In the genomic region with DNA sequence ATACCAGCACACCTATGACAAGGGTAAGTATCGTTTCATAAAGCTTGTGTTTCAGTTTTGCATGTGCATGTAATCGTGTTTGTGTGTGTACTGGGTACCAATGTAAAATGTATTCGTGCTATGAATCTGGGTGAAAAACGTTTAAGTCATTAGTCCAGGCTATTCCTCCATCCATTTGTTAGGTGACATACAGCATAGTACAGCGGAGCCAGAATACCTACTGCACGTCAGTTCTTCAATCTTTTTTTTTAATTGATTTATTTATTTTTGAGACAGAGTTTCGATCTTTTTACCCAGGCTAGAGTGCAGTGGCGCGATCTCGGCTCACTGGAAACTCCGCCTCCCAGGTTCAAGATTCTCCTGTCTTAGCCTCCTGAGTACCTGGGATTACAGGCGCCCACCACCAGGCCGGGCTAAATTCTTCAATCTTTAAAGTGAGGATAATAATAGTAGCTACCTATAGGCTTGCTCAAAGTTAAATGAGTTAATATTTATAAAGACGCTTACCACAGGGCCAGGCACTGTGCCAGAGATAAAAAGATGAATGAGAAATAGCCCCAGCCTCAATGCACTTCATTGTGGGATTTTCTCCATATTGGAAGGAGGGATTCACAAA, we compare ENCODE assay signal across 8 cellular contexts. TPM values are rescaled to one million over a fixed set of nuclear protein-coding genes. Genes with fewer than 3 reads are reported as not detected.
A peak's percentile ranks its signal among the peaks of the same experiment; 100 is the strongest.
DNase-seq lines count a peak whose midpoint lies in the region; ATAC-seq, FAIRE-seq and TF ChIP-seq lines count a peak whose summit lies in the region.

No MANE protein-coding gene starts in this region.

- H3K4me3 ChIP-seq in BE2C (ENCODE audit: low read depth, low read length), result peak overlapping the region; percentile 55
- peak overlapping the region; percentile 75 to 86 for H3K4me3 ChIP-seq in left lung
- peak overlapping the region; percentile 64 to 89 (median 79) for H3K4me3 ChIP-seq in tibial nerve

- H3K9me3 ChIP-seq in BE2C (no peaks in the 10 kb centered on the region), left lung (no peaks in the 10 kb centered on the region), tibial nerve (no peaks in the 10 kb centered on the region)

- H3K4me3 Mint-ChIP-seq in HFFc6, result peak overlapping the region; percentile 99
- peak overlapping the region; percentile 93 for H3K4me3 Mint-ChIP-seq in activated naive CD8-positive, alpha-beta T cell treated with anti-CD3 and anti-CD28 coated beads, Interleukin-2, amount 10 ng/mL, durations not matched to agents 7 days and 5 days

- H3K4me1 ChIP-seq in BE2C (no peaks in the 10 kb centered on the region; the same call in 1 of the 2 replicates), left lung (peaks cover 13 to 24% of the 10 kb centered on the region in 2 donors), tibial nerve (peaks cover 0 to 23% (median 16%) of the 10 kb centered on the region in 4 donors)

- H3K27me3 ChIP-seq in BE2C (no peaks in the 10 kb centered on the region), left lung (no peaks in the 10 kb centered on the region), tibial nerve (no peaks in the 10 kb centered on the region)

- intact Hi-C loops in left lung (cut with DNase I), result no loop called here

- H3K36me3 Mint-ChIP-seq in HFFc6 (ENCODE audit: low read depth), result peaks cover 25% of the 10 kb centered on the region
- peaks cover 25% of the 10 kb centered on the region for H3K36me3 Mint-ChIP-seq in activated naive CD8-positive, alpha-beta T cell treated with anti-CD3 and anti-CD28 coated beads, Interleukin-2, amount 10 ng/mL, durations not matched to agents 7 days and 5 days

- no peak for ATAC-seq in activated naive CD8-positive, alpha-beta T cell treated with anti-CD3 and anti-CD28 coated beads, Interleukin-2, amount 10 ng/mL, durations not matched to agents 7 days and 5 days (ENCODE audit: low read depth)
- peak; percentile 1 for ATAC-seq in left lung

- TF ChIP-seq EP300 in tibial nerve (IDR thresholded peaks at IDR 0.05), result no peak

- H3K27me3 Mint-ChIP-seq in HFFc6 (ENCODE audit: insufficient read depth), result peaks cover 5% of the 10 kb centered on the region
- H3K27me3 Mint-ChIP-seq in activated naive CD8-positive, alpha-beta T cell treated with anti-CD3 and anti-CD28 coated beads, Interleukin-2, amount 10 ng/mL, durations not matched to agents 7 days and 5 days, result no peaks in the 10 kb centered on the region

- H3K27ac Mint-ChIP-seq in HFFc6, result peak overlapping the region; percentile 97
- H3K27ac Mint-ChIP-seq in activated naive CD8-positive, alpha-beta T cell treated with anti-CD3 and anti-CD28 coated beads, Interleukin-2, amount 10 ng/mL, durations not matched to agents 7 days and 5 days, result peak overlapping the region; percentile 94

- H3K36me3 ChIP-seq in BE2C (peaks cover 35% of the 10 kb centered on the region), left lung (peaks cover 0 to 38% of the 10 kb centered on the region in 2 donors), tibial nerve (peaks cover 0 to 53% (median 6%) of the 10 kb centered on the region in 3 donors)

- DNase-seq in BE2C, result no peak
- DNase-seq in HFFc6, result no peak
- DNase-seq in activated naive CD8-positive, alpha-beta T cell treated with anti-CD3 and anti-CD28 coated beads, Interleukin-2, amount 10 ng/mL, durations not matched to agents 7 days and 5 days, result no peak
- DNase-seq in left lung, result no peak
- DNase-seq in tibial nerve (ENCODE audit: low spot score in 2 of 2), result no peak
- no peak for DNase-seq in GM19239 (ENCODE audit: insufficient read length, low spot score)
- no peak for DNase-seq in HUDEP-2 (lab: John Stamatoyannopoulos, UW; ENCODE audit: unreplicated experiment in 76 of 76)
- no peak for DNase-seq in dermis blood vessel endothelial cell

- H3K4me1 Mint-ChIP-seq in HFFc6 (ENCODE audit: low read depth), result peaks cover 30% of the 10 kb centered on the region
- H3K4me1 Mint-ChIP-seq in activated naive CD8-positive, alpha-beta T cell treated with anti-CD3 and anti-CD28 coated beads, Interleukin-2, amount 10 ng/mL, durations not matched to agents 7 days and 5 days, result peaks cover 28% of the 10 kb centered on the region

- TF ChIP-seq CTCF in BE2C (IDR thresholded peaks at IDR 0.05; ENCODE audit: low read depth, low read length) (no peak), HFFc6 (IDR thresholded peaks at IDR 0.05) (no peak), left lung (IDR thresholded peaks at IDR 0.05) (no peak), tibial nerve (IDR thresholded peaks at IDR 0.05) (no peak)

- peaks cover 10% of the 10 kb centered on the region for H3K9me3 Mint-ChIP-seq in HFFc6
- no peaks in the 10 kb centered on the region for H3K9me3 Mint-ChIP-seq in activated naive CD8-positive, alpha-beta T cell treated with anti-CD3 and anti-CD28 coated beads, Interleukin-2, amount 10 ng/mL, durations not matched to agents 7 days and 5 days

- no peak for FAIRE-seq in GM19239 (lab: Jason Lieb, UNC)

- WGBS in tibial nerve, 2 donors, result 59 to 63% methylated on average over 14 of the region's 14 CpGs

- H3K27ac ChIP-seq in left lung (peak overlapping the region; percentile 86 to 93), tibial nerve (peak overlapping the region; percentile 85 to 97 (median 92))

- no peak for TF ChIP-seq POLR2A in tibial nerve (IDR thresholded peaks at IDR 0.05)

- POLR2A ChIA-PET in activated naive CD8-positive, alpha-beta T cell treated with anti-CD3 and anti-CD28 coated beads, Interleukin-2, amount 10 ng/mL, durations not matched to agents 7 days and 5 days (lab: Charles Lee), result interaction anchor here (0.5 to 2.4 kb wide), 8 partner anchors 20 to 223 kb away, joined by 3 to 18 read pairs (median 6); a partner anchor contains a TSS

RNA-seq across cellular contexts. Expression of a gene that starts 0.6 kb away (rescaled TPM):
- 347 TPM for polyA plus RNA-seq in BE2C (2012; ENCODE audit: insufficient read depth, insufficient read length, low read depth)
- 100 to 1,000 TPM in 1 of 6 experiments, 10 to 100 TPM in 5; 40.7 to 151 (median 52.1) TPM for total RNA-seq in HFFc6 (2021; fragmentation: NEBNext Ultra II Directional; extraction: Animal tissue kit (Norgen Biotek cat#: 25700))
- total RNA-seq in activated naive CD8-positive, alpha-beta T cell treated with anti-CD3 and anti-CD28 coated beads, Interleukin-2, amount 10 ng/mL, durations not matched to agents 7 days and 5 days, result 10 to 100 TPM; 39.1 to 42.6 TPM
- total RNA-seq in left lung, result 10 to 100 TPM; 37.9 to 43.1 TPM
- total RNA-seq in tibial nerve, result 1,000 to 10,000 TPM in 2 of 4 donors, 100 to 1,000 TPM in 2; 308 to 1,324 (median 859) TPM
- 199 and 372 TPM in 2 replicates for total RNA-seq in dermis blood vessel endothelial cell

RNA-seq across cellular contexts. Expression of a gene that starts 20.2 kb away (rescaled TPM):
- 6.2 TPM for polyA plus RNA-seq in BE2C (2012; ENCODE audit: insufficient read depth, insufficient read length, low read depth)
- 1 to 10 TPM; 5.2 to 7.2 (median 5.9) TPM for total RNA-seq in HFFc6 (2021; fragmentation: NEBNext Ultra II Directional; extraction: Animal tissue kit (Norgen Biotek cat#: 25700))
- total RNA-seq in activated naive CD8-positive, alpha-beta T cell treated with anti-CD3 and anti-CD28 coated beads, Interleukin-2, amount 10 ng/mL, durations not matched to agents 7 days and 5 days, result 10 to 100 TPM; 14.9 to 18.2 TPM
- total RNA-seq in left lung (1 to 10 TPM; 7.5 to 8.5 TPM), tibial nerve (1 to 10 TPM; 3.8 to 9.6 (median 6.4) TPM), dermis blood vessel endothelial cell (0.70 and 1.4 TPM in 2 replicates)

RNA-seq across cellular contexts. Expression of a gene that starts 38.9 kb away (rescaled TPM):
- 6.3 TPM for polyA plus RNA-seq in BE2C (2012; ENCODE audit: insufficient read depth, insufficient read length, low read depth)
- total RNA-seq in HFFc6 (2021; fragmentation: NEBNext Ultra II Directional; extraction: Animal tissue kit (Norgen Biotek cat#: 25700)), result 1 to 10 TPM; 1.0 to 2.5 (median 1.8) TPM
- total RNA-seq in activated naive CD8-positive, alpha-beta T cell treated with anti-CD3 and anti-CD28 coated beads, Interleukin-2, amount 10 ng/mL, durations not matched to agents 7 days and 5 days, result 1 to 10 TPM; 7.1 to 8.1 TPM
- 10 to 100 TPM; 38.6 to 88.8 TPM for total RNA-seq in left lung
- 100 to 1,000 TPM in 2 of 4 donors, 10 to 100 TPM in 2; 90.6 to 165 (median 99.8) TPM for total RNA-seq in tibial nerve
- total RNA-seq in dermis blood vessel endothelial cell, result 0.34 and 0.88 TPM in 2 replicates

RNA-seq across cellular contexts. Expression of a gene that starts 44.0 kb away (rescaled TPM):
- polyA plus RNA-seq in BE2C (2012; ENCODE audit: insufficient read depth, insufficient read length, low read depth), result 15.3 TPM
- 10 to 100 TPM; 15.2 to 19.4 (median 17.0) TPM for total RNA-seq in HFFc6 (2021; fragmentation: NEBNext Ultra II Directional; extraction: Animal tissue kit (Norgen Biotek cat#: 25700))
- 10 to 100 TPM in 1 of 2 experiments, 1 to 10 TPM in 1; 8.1 to 11.4 TPM for total RNA-seq in activated naive CD8-positive, alpha-beta T cell treated with anti-CD3 and anti-CD28 coated beads, Interleukin-2, amount 10 ng/mL, durations not matched to agents 7 days and 5 days
- total RNA-seq in left lung (10 to 100 TPM; 26.1 to 26.3 TPM), tibial nerve (10 to 100 TPM; 20.4 to 39.1 (median 28.1) TPM), dermis blood vessel endothelial cell (12.4 and 18.9 TPM in 2 replicates)

Comparison
In these comparisons a context has a peak if more than half of its experiments do, and no peak if none do; other contexts are left out.
1. RNA of a gene that starts 38.9 kb away (total RNA-seq): 90.6 to 165 TPM in tibial nerve and 38.6 to 88.8 TPM in left lung; 7.1 to 8.1 TPM in activated naive CD8-positive, alpha-beta T cell treated with anti-CD3 and anti-CD28 coated beads, Interleukin-2, amount 10 ng/mL, durations not matched to agents 7 days and 5 days, 1.0 to 2.5 TPM in HFFc6 and 0.34 to 0.88 TPM in dermis blood vessel endothelial cell; every median in the first group is over 4 times any median in the second.
2. Peak in every context shown above with its lines, with median percentiles within 50 percentile points of each other: H3K4me3 ChIP-seq.